In genomic region chr1:203327684-203328457, GRCh38 we compare ENCODE assay signal across 8 cellular contexts.
A peak's percentile ranks its signal among the peaks of the same experiment; 100 is the strongest.
DNase-seq lines count a peak whose midpoint lies in the region; ATAC-seq and TF ChIP-seq lines count a peak whose summit lies in the region.

No MANE protein-coding gene starts in this region.

- H3K27ac ChIP-seq in effector memory CD4-positive, alpha-beta T cell (ENCODE audit: insufficient read depth, low read length, poor library complexity, severe bottlenecking): peak overlapping the region; percentile 99
- H3K27ac ChIP-seq in subcutaneous abdominal adipose tissue (ENCODE audit: low read depth, low read length): peak overlapping the region; percentile 95

- H3K9me3 ChIP-seq in effector memory CD4-positive, alpha-beta T cell (ENCODE audit: control insufficient read depth, low read length): no peaks in the 10 kb centered on the region
- H3K9me3 ChIP-seq in subcutaneous abdominal adipose tissue (ENCODE audit: control insufficient read depth in 5 of 5, low read length in 5 of 5): no peaks in the 10 kb centered on the region

- peak overlapping the region in 4 of 5 donors; percentile 52 to 75 (median 62) for H3K9ac ChIP-seq in subcutaneous abdominal adipose tissue (ENCODE audit: low read length in 5 of 5)

- H3K4me1 Mint-ChIP-seq in memory B cell: peaks cover 51% of the 10 kb centered on the region

- peaks cover 47% of the 10 kb centered on the region for H3K4me1 ChIP-seq in effector memory CD4-positive, alpha-beta T cell (ENCODE audit: control insufficient read depth, insufficient read depth, low read length, poor library complexity, severe bottlenecking)
- H3K4me1 ChIP-seq in subcutaneous abdominal adipose tissue (ENCODE audit: control insufficient read depth in 5 of 5, insufficient read depth in 5 of 5, low read length in 5 of 5): peaks cover 14 to 50% (median 49%) of the 10 kb centered on the region in 5 donors

- ATAC-seq in GM18517 (IDR thresholded peaks at IDR 0.05; ENCODE audit: unreplicated experiment): peak; percentile 30
- peak; percentile 19 for ATAC-seq in HG02981 (IDR thresholded peaks at IDR 0.05; ENCODE audit: unreplicated experiment)
- ATAC-seq in memory B cell (ENCODE audit: low read depth): peak; percentile 51

- peak overlapping the region; percentile 50 for H3K4me3 ChIP-seq in effector memory CD4-positive, alpha-beta T cell (ENCODE audit: insufficient read depth, low read depth, low read length, poor library complexity, severe bottlenecking)
- H3K4me3 ChIP-seq in subcutaneous abdominal adipose tissue (ENCODE audit: low read depth in 1 of 5, low read length in 5 of 5): peak overlapping the region; percentile 36 to 67 (median 52)

- no peaks in the 10 kb centered on the region for H3K27me3 ChIP-seq in effector memory CD4-positive, alpha-beta T cell (replicated peaks; ENCODE audit: control insufficient read depth, insufficient read depth, low read length, poor library complexity, severe bottlenecking)
- H3K27me3 ChIP-seq in subcutaneous abdominal adipose tissue (ENCODE audit: control insufficient read depth in 5 of 5, insufficient read depth in 4 of 5, low read length in 5 of 5): no peaks in the 10 kb centered on the region

- no peaks in the 10 kb centered on the region for H3K27me3 Mint-ChIP-seq in memory B cell

- TF ChIP-seq CTCF in AG09319 (IDR thresholded peaks at IDR 0.05; ENCODE audit: low read depth, low read length): peak; percentile 46

- no peaks in the 10 kb centered on the region for H3K36me3 ChIP-seq in effector memory CD4-positive, alpha-beta T cell (ENCODE audit: control insufficient read depth, insufficient read depth, low read length)
- no peaks in the 10 kb centered on the region for H3K36me3 ChIP-seq in subcutaneous abdominal adipose tissue (ENCODE audit: control insufficient read depth in 5 of 5, insufficient read depth in 5 of 5, low read length in 5 of 5)

- peak overlapping the region; percentile 98 for H3K27ac Mint-ChIP-seq in memory B cell

- H3K9me3 Mint-ChIP-seq in memory B cell: no peaks in the 10 kb centered on the region

- peak overlapping the region; percentile 87 for H3K4me3 Mint-ChIP-seq in memory B cell

- H3K36me3 Mint-ChIP-seq in memory B cell: no peaks in the 10 kb centered on the region

- DNase-seq in AG09319 (ENCODE audit: extremely low read depth, low read depth) (no peak), NCI-H2196 (lab: John Stamatoyannopoulos, UW; ENCODE audit: unreplicated experiment) (peak; percentile 83), memory B cell (ENCODE audit: low spot score in 2 of 2) (peak in 1 of 2 donors; percentile 78)
- peak; percentile 50 to 56 for DNase-seq in activated CD4-positive, alpha-beta T cell treated with anti-CD3 and anti-CD28 coated beads, Interleukin-2, amount 50 U/mL, for 4 hours
- DNase-seq in effector memory CD4-positive, alpha-beta T cell: peak; percentile 64 to 76 (median 71)
